ENCODE assay signal across 1 cellular context in genomic region chr20:45157977-45158376, GRCh38.
TF ChIP-seq lines count a peak whose summit lies in the region.

No MANE protein-coding gene starts in this region.

TF ChIP-seq in HEK293, 187 proteins besides CTCF, POLR2A, EP300 and RAD21 (continued from another document):
- TF ChIP-seq ZNF704 (tag by site-specific recombination; IDR thresholded peaks at IDR 0.05) (no peak), ZNF114 (tag by site-specific recombination; IDR thresholded peaks at IDR 0.05) (no peak), ZNF214 (tag by site-specific recombination; IDR thresholded peaks at IDR 0.05; ENCODE audit: borderline replicate concordance) (no peak), ZNF571 (tag by site-specific recombination; IDR thresholded peaks at IDR 0.05) (no peak), PRDM4 (tag by site-specific recombination; IDR thresholded peaks at IDR 0.05) (peak; percentile 86)
